20 cellular contexts compared by ENCODE assay signal in the genomic region with DNA sequence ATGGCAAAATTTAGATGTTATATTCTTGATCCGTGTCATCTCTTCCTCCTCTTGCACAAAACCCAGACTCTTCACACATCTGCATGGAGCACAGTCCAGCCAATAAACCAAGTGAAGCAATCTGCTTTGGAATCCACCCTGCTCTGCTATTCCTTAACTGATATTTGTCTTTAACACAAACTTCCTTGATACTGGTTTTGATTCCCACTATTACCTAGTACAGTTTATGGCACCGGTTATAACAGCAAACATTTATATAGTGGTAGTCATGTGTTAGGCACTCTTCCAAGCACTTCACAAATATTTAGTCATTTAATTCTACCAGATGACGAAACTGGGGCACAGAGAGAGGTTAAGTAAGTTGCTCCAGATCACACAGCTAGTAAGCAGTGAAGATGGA. TPM values are rescaled to one million over a fixed set of nuclear protein-coding genes. Genes with fewer than 3 reads are reported as not detected.
DNase-seq lines count a peak whose midpoint lies in the region; ATAC-seq, FAIRE-seq and TF ChIP-seq lines count a peak whose summit lies in the region.
"Had no signal": no experiment of that assay in that cellular context is flagged by ENCODE, and none has a peak within 500 bp of the region (broad histone marks: within the 10 kb centered on the region; RNA-seq: fewer than 3 reads in every experiment).

No MANE protein-coding gene starts in this region.

- H3K27ac ChIP-seq in MM.1S (ENCODE audit: low read length) = no peak overlapping the region
- H3K27ac ChIP-seq: cardiac muscle cell, gastrocnemius medialis, HL-60, left ventricle myocardium inferior, RWPE1 had no signal

- no peaks in the 10 kb centered on the region for H3K36me3 ChIP-seq in bronchial epithelial cell (ENCODE audit: control insufficient read depth, insufficient read depth, low read length)
- no peaks in the 10 kb centered on the region for H3K36me3 ChIP-seq in MM.1S (replicated peaks; ENCODE audit: insufficient read depth, low read length)
- H3K36me3 ChIP-seq: cardiac muscle cell, gastrocnemius medialis, left ventricle myocardium inferior had no signal

- no peak overlapping the region for H3K4me2 ChIP-seq in MM.1S (ENCODE audit: low read depth, low read length)

- H3K79me2 ChIP-seq in MM.1S (ENCODE audit: low read length) = no peaks in the 10 kb centered on the region

- no peaks in the 10 kb centered on the region for H3F3A ChIP-seq in MM.1S (ENCODE audit: insufficient read depth, low read length)

- H4K20me1 ChIP-seq in MM.1S (ENCODE audit: insufficient read depth, low read length) = no peaks in the 10 kb centered on the region

- H3K4me1 ChIP-seq in MM.1S (ENCODE audit: low read length) = no peaks in the 10 kb centered on the region
- H3K4me1 ChIP-seq: gastrocnemius medialis, left ventricle myocardium inferior had no signal

- H3K27me3 ChIP-seq in bronchial epithelial cell (ENCODE audit: control insufficient read depth, insufficient read depth, low read length) = no peaks in the 10 kb centered on the region
- no peaks in the 10 kb centered on the region for H3K27me3 ChIP-seq in MM.1S (replicated peaks; ENCODE audit: insufficient read depth, low read length)
- H3K27me3 ChIP-seq: cardiac muscle cell, gastrocnemius medialis had no signal

- no peaks in the 10 kb centered on the region for H3K9me3 ChIP-seq in MM.1S (replicated peaks; ENCODE audit: insufficient read depth, low read length)
- H3K9me3 ChIP-seq: gastrocnemius medialis had no signal

- no peak for FAIRE-seq in bronchial epithelial cell (lab: Jason Lieb, UNC)
- FAIRE-seq: G401.6 had no signal

- DNase-seq in AG08396 (ENCODE audit: low spot score) = peak; percentile 5
- peak; percentile 39 for DNase-seq in H4 (ENCODE audit: low spot score)
- peak; percentile 82 for DNase-seq in bronchial epithelial cell (ENCODE audit: low read depth)
- DNase-seq in kidney tubule cell (ENCODE audit: low spot score) = peak; percentile 25
- no peak for DNase-seq in MM.1S
- DNase-seq in NCI-H187 treated with DMSO at 0.1 percent for 48 hours (lab: John Stamatoyannopoulos, UW) = no peak
- DNase-seq: activated CD8-positive, alpha-beta T cell treated with anti-CD3 and anti-CD28 coated beads for 36 hours; activated T-cell treated with anti-CD3 and anti-CD28 coated beads, Interleukin-2, amount 50 U/mL, for 72 hours; effector memory CD4-positive, alpha-beta T cell; gastrocnemius medialis; KBM-7; left ventricle myocardium inferior; stimulated activated CD4-positive, alpha-beta T cell treated with anti-CD3 and anti-CD28 coated beads, Interleukin-4, amount 100 ng/mL, for 1 hour; substantia nigra had no signal

- H3K9ac ChIP-seq in MM.1S (ENCODE audit: low read length) = no peak overlapping the region

- H2AFZ ChIP-seq in MM.1S (ENCODE audit: low read length) = no peak overlapping the region

- H3K4me3 ChIP-seq in bronchial epithelial cell (ENCODE audit: low read depth, low read length) = no peak overlapping the region
- no peak overlapping the region for H3K4me3 ChIP-seq in MM.1S (ENCODE audit: low read length)
- H3K4me3 ChIP-seq: cardiac muscle cell, gastrocnemius medialis, left ventricle myocardium inferior had no signal

- TF ChIP-seq CTCF in bronchial epithelial cell (IDR thresholded peaks at IDR 0.05; ENCODE audit: insufficient read depth, low read length, severe bottlenecking) (no peak), MM.1S (IDR thresholded peaks at IDR 0.05; ENCODE audit: low read length) (no peak)

- ATAC-seq in HG02938 (IDR thresholded peaks at IDR 0.05; ENCODE audit: unreplicated experiment) (no peak), HG02885 (IDR thresholded peaks at IDR 0.05; ENCODE audit: poor library complexity, unreplicated experiment) (no peak)
- ATAC-seq: activated CD8-positive, alpha-beta T cell treated with anti-CD3 and anti-CD28 coated beads for 36 hours; activated T-cell treated with anti-CD3 and anti-CD28 coated beads, Interleukin-2, amount 50 U/mL, for 72 hours; gastrocnemius medialis had no signal

- H3K9me2 ChIP-seq in MM.1S (replicated peaks; ENCODE audit: insufficient read depth, low read length) = no peaks in the 10 kb centered on the region

RNA-seq across cellular contexts. Expression of gene STYK1, which starts 12.5 kb away (rescaled TPM):
- total RNA-seq in H4 (2014; rRNA removed; shearing (Covaris generic)) = 3.3 and 3.8 TPM in 2 replicates
- total RNA-seq in bronchial epithelial cell = 0.53 and 6.8 TPM in 2 replicates
- total RNA-seq: left ventricle myocardium inferior had no signal

RNA-seq across cellular contexts. Expression of gene MAGOHB, which starts 47.9 kb away (rescaled TPM):
- total RNA-seq in H4 (2014; rRNA removed; shearing (Covaris generic)) = 63.2 and 116 TPM in 2 replicates
- 14.0 and 14.5 TPM in 2 replicates for total RNA-seq in bronchial epithelial cell

Comparison
In these comparisons a context has a peak if more than half of its experiments do, and no peak if none do; other contexts are left out.
1. DNase-seq: peak in AG08396 (single experiment), H4 (single experiment), bronchial epithelial cell (single experiment) and kidney tubule cell (single experiment); none in MM.1S (single experiment) and NCI-H187 treated with DMSO at 0.1 percent for 48 hours (single experiment).